In the genomic region with DNA sequence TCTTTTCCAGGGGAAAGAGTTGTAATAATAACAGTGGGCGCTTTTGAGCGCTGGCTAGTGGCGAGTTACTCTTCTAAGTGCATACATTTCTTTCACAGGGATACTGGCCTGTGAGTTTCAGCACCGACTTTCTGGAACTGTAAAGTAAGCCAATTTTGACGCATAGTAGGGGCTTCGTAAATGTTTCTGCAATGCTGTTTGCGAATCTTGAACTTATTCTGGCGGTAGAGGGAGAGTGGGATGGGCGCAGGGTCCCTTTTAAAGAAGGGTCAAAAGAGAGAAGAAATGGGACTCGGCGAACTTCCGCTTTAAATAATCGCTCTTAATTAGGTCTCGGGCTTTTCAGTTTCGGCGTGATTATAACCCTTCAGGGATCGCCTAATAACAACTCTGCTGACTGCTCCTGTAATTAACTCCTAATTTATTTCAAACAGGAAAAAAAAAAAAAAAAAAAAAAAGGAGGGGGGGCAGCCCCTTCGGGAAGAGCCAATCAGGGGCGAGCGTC, we compare ENCODE assay signal across 9 cellular contexts.
A peak's percentile ranks its signal among the peaks of the same experiment; 100 is the strongest.
DNase-seq lines count a peak whose midpoint lies in the region; ATAC-seq lines count a peak whose summit lies in the region.
"Had no signal": no experiment of that assay in that cellular context is flagged by ENCODE, and none has a peak within 500 bp of the region (broad histone marks: within the 10 kb centered on the region; RNA-seq: fewer than 3 reads in every experiment).

No MANE protein-coding gene starts in this region.

- DNase-seq in NCI-H510A treated with DMSO at 0.1 percent for 48 hours (lab: John Stamatoyannopoulos, UW): peak; percentile 56
- DNase-seq in NCI-H510A (lab: John Stamatoyannopoulos, UW): no peak
- no peak for DNase-seq in activated naive CD8-positive, alpha-beta T cell treated with anti-CD3 and anti-CD28 coated beads, Interleukin-2, amount 50 U/mL, for 24 hours
- DNase-seq in stimulated activated naive CD8-positive, alpha-beta T cell treated with anti-CD3 and anti-CD28 coated beads, Interleukin-15, amount 100 ng/mL, for 72 hours: no peak
- DNase-seq in activated gamma-delta T cell treated with Interleukin-2 at 50 U/mL for 16 hours: no peak
- DNase-seq: WERI-Rb-1 had no signal

- H3K9me3 ChIP-seq in iPS-18a (ENCODE audit: control insufficient read depth, low read depth, low read length): no peaks in the 10 kb centered on the region

- H3K9me3 Mint-ChIP-seq in activated naive CD8-positive, alpha-beta T cell treated with anti-CD3 and anti-CD28 coated beads, Interleukin-2, amount 50 U/mL, for 24 hours: no peaks in the 10 kb centered on the region
- no peaks in the 10 kb centered on the region for H3K9me3 Mint-ChIP-seq in stimulated activated naive CD8-positive, alpha-beta T cell treated with anti-CD3 and anti-CD28 coated beads, Interleukin-15, amount 100 ng/mL, for 72 hours

- H3K27me3 ChIP-seq in iPS-18a (ENCODE audit: control insufficient read depth, insufficient read depth, low read length): peaks cover 99% of the 10 kb centered on the region

- H3K4me3 ChIP-seq in iPS-18a (ENCODE audit: low read length): peak overlapping the region; percentile 63

- no peak overlapping the region for H3K27ac Mint-ChIP-seq in activated naive CD8-positive, alpha-beta T cell treated with anti-CD3 and anti-CD28 coated beads, Interleukin-2, amount 50 U/mL, for 24 hours
- H3K27ac Mint-ChIP-seq in stimulated activated naive CD8-positive, alpha-beta T cell treated with anti-CD3 and anti-CD28 coated beads, Interleukin-15, amount 100 ng/mL, for 72 hours: peak overlapping the region in 1 of 2 donors; percentile 54

- H3K27ac ChIP-seq in iPS-18a (ENCODE audit: low read length): no peak overlapping the region
- H3K27ac ChIP-seq: WERI-Rb-1 had no signal

- H3K36me3 Mint-ChIP-seq in activated naive CD8-positive, alpha-beta T cell treated with anti-CD3 and anti-CD28 coated beads, Interleukin-2, amount 50 U/mL, for 24 hours (ENCODE audit: low read depth): no peaks in the 10 kb centered on the region

- H3K36me3 ChIP-seq in iPS-18a (ENCODE audit: control insufficient read depth, low read depth, low read length): no peaks in the 10 kb centered on the region
- H3K36me3 ChIP-seq: WERI-Rb-1 had no signal

- peaks cover 86% of the 10 kb centered on the region for H3K27me3 Mint-ChIP-seq in activated naive CD8-positive, alpha-beta T cell treated with anti-CD3 and anti-CD28 coated beads, Interleukin-2, amount 50 U/mL, for 24 hours
- peaks cover 100% of the 10 kb centered on the region for H3K27me3 Mint-ChIP-seq in stimulated activated naive CD8-positive, alpha-beta T cell treated with anti-CD3 and anti-CD28 coated beads, Interleukin-15, amount 100 ng/mL, for 72 hours

- H3K4me1 ChIP-seq in iPS-18a (ENCODE audit: control insufficient read depth, low read depth, low read length): peaks cover 38% of the 10 kb centered on the region

- peak overlapping the region; percentile 57 for H3K4me3 Mint-ChIP-seq in activated naive CD8-positive, alpha-beta T cell treated with anti-CD3 and anti-CD28 coated beads, Interleukin-2, amount 50 U/mL, for 24 hours
- H3K4me3 Mint-ChIP-seq in stimulated activated naive CD8-positive, alpha-beta T cell treated with anti-CD3 and anti-CD28 coated beads, Interleukin-15, amount 100 ng/mL, for 72 hours: peak overlapping the region; percentile 79 to 82

- ATAC-seq in activated naive CD8-positive, alpha-beta T cell treated with anti-CD3 and anti-CD28 coated beads, Interleukin-2, amount 50 U/mL, for 24 hours: no peak
- no peak for ATAC-seq in stimulated activated naive CD8-positive, alpha-beta T cell treated with anti-CD3 and anti-CD28 coated beads, Interleukin-15, amount 100 ng/mL, for 72 hours
- no peak for ATAC-seq in GM19324 (IDR thresholded peaks at IDR 0.05; ENCODE audit: low FRiP score, unreplicated experiment)
- no peak for ATAC-seq in GM18870 (IDR thresholded peaks at IDR 0.05; ENCODE audit: unreplicated experiment)

- no peak overlapping the region for H3K9ac ChIP-seq in iPS-18a (ENCODE audit: low read length)

- H3K4me1 Mint-ChIP-seq in activated naive CD8-positive, alpha-beta T cell treated with anti-CD3 and anti-CD28 coated beads, Interleukin-2, amount 50 U/mL, for 24 hours: peaks cover 7% of the 10 kb centered on the region
- peaks cover 31% of the 10 kb centered on the region for H3K4me1 Mint-ChIP-seq in stimulated activated naive CD8-positive, alpha-beta T cell treated with anti-CD3 and anti-CD28 coated beads, Interleukin-15, amount 100 ng/mL, for 72 hours
